In genomic region chr5:1339818-1340210, GRCh38 we compare ENCODE assay signal across 1 cellular context.
TF ChIP-seq lines count a peak whose summit lies in the region.

No MANE protein-coding gene starts in this region.

TF ChIP-seq in K562, 482 proteins besides CTCF, POLR2A, EP300 and RAD21:
- TF ChIP-seq POLR2G (IDR thresholded peaks at IDR 0.05; ENCODE audit: low read depth, low read length) (peak; percentile 31; the same call in 1 of the 2 replicates), RBFOX2 (IDR thresholded peaks at IDR 0.05; ENCODE audit: low read depth, low read length) (peak; percentile 59)
